In genomic region chr2:200828104-200828503, GRCh38 we compare ENCODE assay signal across 17 cellular contexts.
"Had no signal": no experiment of that assay in that cellular context is flagged by ENCODE, and none has a peak within 500 bp of the region (broad histone marks: within the 10 kb centered on the region; RNA-seq: fewer than 3 reads in every experiment).

No MANE protein-coding gene starts in this region.

- H3K27me3 ChIP-seq: body of pancreas, gastrocnemius medialis, heart right ventricle, neutrophil, tibial artery had no signal

- H3K27ac ChIP-seq: body of pancreas, gastrocnemius medialis, heart right ventricle, neutrophil, tibial artery had no signal

- H3K4me1 ChIP-seq: body of pancreas, tibial artery had no signal

- H3K4me1 Mint-ChIP-seq: activated B cell treated with CpG ODN at 0.5 μM for 24 hours had no signal

- ATAC-seq: body of pancreas; gastrocnemius medialis; heart right ventricle; stimulated activated effector memory CD8-positive, alpha-beta T cell treated with anti-CD3 and anti-CD28 coated beads, Interleukin-12 subunit alpha, Interleukin-12 subunit beta, amount 100 ng/mL, for 72 hours had no signal

- H3K9me3 ChIP-seq: body of pancreas, gastrocnemius medialis, heart right ventricle, neutrophil, tibial artery had no signal

- H3K27ac Mint-ChIP-seq: activated B cell treated with CpG ODN at 0.5 μM for 24 hours; activated CD4-positive, alpha-beta T cell treated with anti-CD3 and anti-CD28 coated beads, Interleukin-2, amount 10 ng/mL, durations not matched to agents 24 days and 14 days; dendritic cell treated with granulocyte-macrophage colony-stimulating factor and Interleukin-4, amounts not matched to agents 40 ng/mL and 50 ng/mL, for 4 days; stimulated activated effector memory CD8-positive, alpha-beta T cell treated with anti-CD3 and anti-CD28 coated beads, Interleukin-12 subunit alpha, Interleukin-12 subunit beta, amount 100 ng/mL, for 72 hours had no signal

- H3K4me3 ChIP-seq: body of pancreas, gastrocnemius medialis, heart right ventricle, lung, tibial artery had no signal

- H3K27me3 Mint-ChIP-seq: activated B cell treated with CpG ODN at 0.5 μM for 24 hours had no signal

- H3K9me3 Mint-ChIP-seq: activated B cell treated with CpG ODN at 0.5 μM for 24 hours; activated CD4-positive, alpha-beta T cell treated with anti-CD3 and anti-CD28 coated beads, Interleukin-2, amount 10 ng/mL, durations not matched to agents 24 days and 14 days; dendritic cell treated with granulocyte-macrophage colony-stimulating factor and Interleukin-4, amounts not matched to agents 40 ng/mL and 50 ng/mL, for 4 days; stimulated activated effector memory CD8-positive, alpha-beta T cell treated with anti-CD3 and anti-CD28 coated beads, Interleukin-12 subunit alpha, Interleukin-12 subunit beta, amount 100 ng/mL, for 72 hours had no signal

- DNase-seq: activated B cell treated with CpG ODN at 0.5 μM for 24 hours; activated CD4-positive, alpha-beta T cell treated with anti-CD3 and anti-CD28 coated beads, Interleukin-2, amount 10 ng/mL, durations not matched to agents 24 days and 14 days; activated CD8-positive, alpha-beta memory T cell treated with anti-CD3 and anti-CD28 coated beads for 24 hours; activated effector memory CD4-positive, alpha-beta T cell treated with Interleukin-2 at 50 U/mL for 16 hours; activated naive CD4-positive, alpha-beta T cell treated with anti-CD3 and anti-CD28 coated beads, Interleukin-2, amount 50 U/mL, for 16 hours; amygdala; body of pancreas; effector memory CD4-positive, alpha-beta T cell; gastrocnemius medialis; heart right ventricle; retina; T-helper 2 cell; tibial artery had no signal

- H3K4me3 Mint-ChIP-seq: activated B cell treated with CpG ODN at 0.5 μM for 24 hours; activated CD4-positive, alpha-beta T cell treated with anti-CD3 and anti-CD28 coated beads, Interleukin-2, amount 10 ng/mL, durations not matched to agents 24 days and 14 days; dendritic cell treated with granulocyte-macrophage colony-stimulating factor and Interleukin-4, amounts not matched to agents 40 ng/mL and 50 ng/mL, for 4 days; stimulated activated effector memory CD8-positive, alpha-beta T cell treated with anti-CD3 and anti-CD28 coated beads, Interleukin-12 subunit alpha, Interleukin-12 subunit beta, amount 100 ng/mL, for 72 hours had no signal
